ENCODE assay signal across 18 cellular contexts in the genomic region with DNA sequence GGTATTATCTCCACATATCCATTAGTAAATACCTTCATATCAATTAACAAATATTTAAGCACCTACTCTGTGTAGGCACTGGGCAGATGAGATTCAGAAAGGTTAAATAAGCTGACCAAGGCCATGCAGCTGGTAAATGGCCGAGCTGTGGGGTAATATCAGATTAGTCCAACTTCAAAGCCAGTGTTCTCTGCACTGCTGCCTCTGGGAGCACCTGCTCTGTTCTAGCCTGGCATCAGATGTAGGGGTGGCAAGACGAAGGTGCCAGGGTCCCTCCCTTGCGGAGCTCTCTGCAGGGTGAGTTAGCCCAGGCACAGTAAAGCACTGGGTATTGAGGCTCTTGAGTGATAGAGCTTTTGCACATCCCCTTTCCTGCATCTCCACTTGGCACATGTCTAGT. TPM values are rescaled to one million over a fixed set of nuclear protein-coding genes. Genes with fewer than 3 reads are reported as not detected.
A peak's percentile ranks its signal among the peaks of the same experiment; 100 is the strongest.
DNase-seq lines count a peak whose midpoint lies in the region; ATAC-seq and TF ChIP-seq lines count a peak whose summit lies in the region.
"Had no signal": no experiment of that assay in that cellular context is flagged by ENCODE, and none has a peak within 500 bp of the region (broad histone marks: within the 10 kb centered on the region; RNA-seq: fewer than 3 reads in every experiment).

No MANE protein-coding gene starts in this region.

- peak overlapping the region; percentile 86 for H3K27ac Mint-ChIP-seq in activated T-cell treated with anti-CD3 and anti-CD28 coated beads, Interleukin-2, amount 50 U/mL, for 72 hours
- H3K27ac Mint-ChIP-seq in chondrocyte (ENCODE audit: unreplicated experiment), result no peak overlapping the region

- H3K27me3 Mint-ChIP-seq in activated T-cell treated with anti-CD3 and anti-CD28 coated beads, Interleukin-2, amount 50 U/mL, for 72 hours (ENCODE audit: low read depth), result no peaks in the 10 kb centered on the region
- H3K27me3 Mint-ChIP-seq in chondrocyte (ENCODE audit: low read depth), result no peaks in the 10 kb centered on the region

- TF ChIP-seq CTCF in DND-41 (IDR thresholded peaks at IDR 0.05; ENCODE audit: borderline replicate concordance, extremely low read depth, low read length, poor library complexity, severe bottlenecking), result no peak
- TF ChIP-seq CTCF in chondrocyte (IDR thresholded peaks at IDR 0.05), result no peak
- TF ChIP-seq CTCF in neutrophil (IDR thresholded peaks at IDR 0.05), result no peak

- H3K9me3 ChIP-seq in DND-41 (ENCODE audit: insufficient read depth, low read length, severe bottlenecking) (no peaks in the 10 kb centered on the region), neutrophil (no peaks in the 10 kb centered on the region), SJCRH30 (replicated peaks) (no peaks in the 10 kb centered on the region)
- H3K9me3 ChIP-seq: left lung, mucosa of descending colon, thoracic aorta had no signal

- no peaks in the 10 kb centered on the region for H3K9me3 Mint-ChIP-seq in activated T-cell treated with anti-CD3 and anti-CD28 coated beads, Interleukin-2, amount 50 U/mL, for 72 hours
- H3K9me3 Mint-ChIP-seq in chondrocyte (ENCODE audit: low read depth), result no peaks in the 10 kb centered on the region

- H3K36me3 ChIP-seq in DND-41 (ENCODE audit: insufficient read depth, low read length), result peaks cover 84% of the 10 kb centered on the region
- peaks cover 34% of the 10 kb centered on the region for H3K36me3 ChIP-seq in neutrophil
- H3K36me3 ChIP-seq in SJCRH30, result peaks cover 16% of the 10 kb centered on the region

- no peak overlapping the region for H3K9ac ChIP-seq in DND-41 (ENCODE audit: low read depth, low read length)
- H3K9ac ChIP-seq: KMS-11 had no signal

- peaks cover 95% of the 10 kb centered on the region for H3K79me2 ChIP-seq in DND-41 (ENCODE audit: insufficient read depth, low read length)

- H3K36me3 Mint-ChIP-seq in activated T-cell treated with anti-CD3 and anti-CD28 coated beads, Interleukin-2, amount 50 U/mL, for 72 hours (ENCODE audit: insufficient read depth in 2 of 2), result peaks cover 11 to 38% of the 10 kb centered on the region in 2 donors
- peaks cover 23% of the 10 kb centered on the region for H3K36me3 Mint-ChIP-seq in chondrocyte (ENCODE audit: low read depth)

- no peak for ATAC-seq in activated T-cell treated with anti-CD3 and anti-CD28 coated beads, Interleukin-2, amount 50 U/mL, for 72 hours (replicated peaks in 1 of 2)
- ATAC-seq in DND-41 (ENCODE audit: insufficient read depth, low read depth), result no peak
- ATAC-seq in HG02588 (IDR thresholded peaks at IDR 0.05; ENCODE audit: unreplicated experiment), result no peak
- ATAC-seq: left lung, mucosa of descending colon had no signal

- DNase-seq in activated T-cell treated with anti-CD3 and anti-CD28 coated beads, Interleukin-2, amount 50 U/mL, for 72 hours, result no peak
- DNase-seq in activated T-cell treated with anti-CD3 and anti-CD28 coated beads, Interleukin-2, amount 50 U/mL, for 48 hours, result no peak
- DNase-seq in DND-41 (no peak), chondrocyte (ENCODE audit: low spot score) (peak; percentile 42), OCI-M2 (lab: John Stamatoyannopoulos, UW; ENCODE audit: unreplicated experiment) (no peak), SJCRH30 (no peak)
- DNase-seq: activated naive CD4-positive, alpha-beta T cell; left lung; mucosa of descending colon; NCI-H2029; nucleus accumbens; WERI-Rb-1 had no signal

- H3K4me1 ChIP-seq in DND-41 (ENCODE audit: insufficient read depth, low read length) (peaks cover 50% of the 10 kb centered on the region), neutrophil (ENCODE audit: control insufficient read depth in 1 of 2, insufficient read depth in 1 of 2, low read depth in 1 of 2, low read length in 1 of 2) (peaks cover 53 to 56% of the 10 kb centered on the region in 2 experiments), SJCRH30 (no peaks in the 10 kb centered on the region)

- no peak overlapping the region for H3K4me3 ChIP-seq in DND-41 (ENCODE audit: low read depth in 1 of 2, low read length in 2 of 2)
- H3K4me3 ChIP-seq in neutrophil (ENCODE audit: low read depth in 1 of 2, low read length in 1 of 2), result no peak overlapping the region
- no peak overlapping the region for H3K4me3 ChIP-seq in SJCRH30
- H3K4me3 ChIP-seq: left lung, mucosa of descending colon, thoracic aorta had no signal

- H3K4me3 Mint-ChIP-seq in activated T-cell treated with anti-CD3 and anti-CD28 coated beads, Interleukin-2, amount 50 U/mL, for 72 hours, result peak overlapping the region in 1 of 2 donors; percentile 31
- H3K4me3 Mint-ChIP-seq in chondrocyte (ENCODE audit: unreplicated experiment), result no peak overlapping the region

- no peak overlapping the region; the same call in 1 of the 2 replicates for H3K27ac ChIP-seq in DND-41 (ENCODE audit: low read length)
- H3K27ac ChIP-seq in neutrophil, result peak overlapping the region; percentile 63
- no peak overlapping the region for H3K27ac ChIP-seq in SJCRH30
- H3K27ac ChIP-seq: KMS-11, RWPE1, thoracic aorta, WERI-Rb-1 had no signal

- peaks cover 69% of the 10 kb centered on the region for H3K4me1 Mint-ChIP-seq in activated T-cell treated with anti-CD3 and anti-CD28 coated beads, Interleukin-2, amount 50 U/mL, for 72 hours (ENCODE audit: low read depth)
- peaks cover 29% of the 10 kb centered on the region for H3K4me1 Mint-ChIP-seq in chondrocyte (ENCODE audit: low read depth)

- peak overlapping the region; percentile 37; the same call in 1 of the 2 replicates for H3K4me2 ChIP-seq in DND-41 (ENCODE audit: insufficient read depth, low read length)
- H3K4me2 ChIP-seq: KMS-11 had no signal

- no peak overlapping the region for H2AFZ ChIP-seq in DND-41 (ENCODE audit: low read depth, low read length)

- H3K27me3 ChIP-seq in DND-41 (ENCODE audit: insufficient read depth, low read length, poor library complexity) (no peaks in the 10 kb centered on the region), neutrophil (no peaks in the 10 kb centered on the region), SJCRH30 (no peaks in the 10 kb centered on the region)
- H3K27me3 ChIP-seq: left lung had no signal

- H4K20me1 ChIP-seq in DND-41 (ENCODE audit: insufficient read depth, low read length), result peaks cover 58% of the 10 kb centered on the region

RNA-seq across cellular contexts. Expression of a gene that starts 5.5 kb away (rescaled TPM):
- 10 to 100 TPM; 40.8 to 49.8 TPM for total RNA-seq in activated T-cell treated with anti-CD3 and anti-CD28 coated beads, Interleukin-2, amount 50 U/mL, for 72 hours
- total RNA-seq in chondrocyte, result 29.9 to 41.5 TPM (median 31.8 TPM) in 3 replicates
- total RNA-seq in SJCRH30 (2014; rRNA removed; shearing (Covaris generic)), result 19.4 and 22.6 TPM in 2 replicates

RNA-seq across cellular contexts. Expression of a gene that starts 39.0 kb away (rescaled TPM):
- 1 to 10 TPM in 1 of 2 donors, under 1 TPM in 1; 0.43 to 1.3 TPM for total RNA-seq in activated T-cell treated with anti-CD3 and anti-CD28 coated beads, Interleukin-2, amount 50 U/mL, for 72 hours
- not detected in 3 replicates for total RNA-seq in chondrocyte
- not detected in 2 replicates for total RNA-seq in SJCRH30 (2014; rRNA removed; shearing (Covaris generic))
- total RNA-seq: Daoy had no signal
